In the genomic region with DNA sequence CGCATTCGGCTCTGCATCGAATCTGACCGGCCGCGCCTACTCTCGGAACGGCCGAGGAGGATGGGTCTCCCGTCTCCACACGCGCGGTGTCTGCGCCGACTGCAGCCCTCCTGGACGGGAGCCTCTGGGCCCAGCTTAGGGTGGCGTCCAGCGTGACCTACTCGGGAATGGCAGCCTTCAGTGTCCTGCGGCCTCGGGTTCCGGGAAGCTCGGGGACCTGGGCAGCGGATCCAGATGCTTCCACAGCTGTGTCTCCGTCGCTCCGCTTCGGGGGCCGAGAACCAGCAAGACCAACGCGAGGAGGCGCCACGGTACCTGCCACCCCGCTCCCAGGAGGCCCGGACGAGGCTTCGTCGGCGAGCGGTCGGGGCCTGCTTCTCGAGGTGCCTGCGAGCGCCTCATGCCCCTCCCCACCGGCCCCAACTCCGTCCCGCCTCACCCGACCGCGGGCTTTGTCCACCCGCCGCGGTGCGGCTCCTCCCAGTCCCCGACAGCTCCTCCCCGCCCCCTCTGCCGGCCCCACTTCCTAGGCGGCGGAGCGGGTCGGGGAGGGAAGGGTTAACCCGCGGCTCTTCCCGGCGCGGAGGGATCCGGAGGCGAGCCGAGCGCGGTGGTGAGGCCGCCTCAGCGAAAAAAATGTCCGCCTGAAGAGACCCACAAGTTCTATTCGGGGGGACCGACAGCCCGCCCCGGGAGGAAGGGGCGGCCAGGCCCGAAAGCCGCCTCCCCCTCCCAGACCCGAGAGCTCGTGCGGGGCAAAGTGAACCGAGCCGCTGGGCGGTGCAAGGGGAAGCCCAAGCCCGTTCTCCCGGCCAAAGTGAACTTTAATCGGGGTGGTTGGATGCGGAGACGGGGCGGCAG, we compare ENCODE assay signal across 1 cellular context.
A peak's percentile ranks its signal among the peaks of the same experiment; 100 is the strongest.
TF ChIP-seq lines count a peak whose summit lies in the region.

A gene (plus strand): TSS at position 599 of the 861 bp plus-strand sequence. CDS start 1,270 bp downstream, outside the sequence.

TF ChIP-seq in K562, 482 proteins besides CTCF, POLR2A, EP300 and RAD21 (continued from another document and continues in another):
- TF ChIP-seq, protein P1, sequence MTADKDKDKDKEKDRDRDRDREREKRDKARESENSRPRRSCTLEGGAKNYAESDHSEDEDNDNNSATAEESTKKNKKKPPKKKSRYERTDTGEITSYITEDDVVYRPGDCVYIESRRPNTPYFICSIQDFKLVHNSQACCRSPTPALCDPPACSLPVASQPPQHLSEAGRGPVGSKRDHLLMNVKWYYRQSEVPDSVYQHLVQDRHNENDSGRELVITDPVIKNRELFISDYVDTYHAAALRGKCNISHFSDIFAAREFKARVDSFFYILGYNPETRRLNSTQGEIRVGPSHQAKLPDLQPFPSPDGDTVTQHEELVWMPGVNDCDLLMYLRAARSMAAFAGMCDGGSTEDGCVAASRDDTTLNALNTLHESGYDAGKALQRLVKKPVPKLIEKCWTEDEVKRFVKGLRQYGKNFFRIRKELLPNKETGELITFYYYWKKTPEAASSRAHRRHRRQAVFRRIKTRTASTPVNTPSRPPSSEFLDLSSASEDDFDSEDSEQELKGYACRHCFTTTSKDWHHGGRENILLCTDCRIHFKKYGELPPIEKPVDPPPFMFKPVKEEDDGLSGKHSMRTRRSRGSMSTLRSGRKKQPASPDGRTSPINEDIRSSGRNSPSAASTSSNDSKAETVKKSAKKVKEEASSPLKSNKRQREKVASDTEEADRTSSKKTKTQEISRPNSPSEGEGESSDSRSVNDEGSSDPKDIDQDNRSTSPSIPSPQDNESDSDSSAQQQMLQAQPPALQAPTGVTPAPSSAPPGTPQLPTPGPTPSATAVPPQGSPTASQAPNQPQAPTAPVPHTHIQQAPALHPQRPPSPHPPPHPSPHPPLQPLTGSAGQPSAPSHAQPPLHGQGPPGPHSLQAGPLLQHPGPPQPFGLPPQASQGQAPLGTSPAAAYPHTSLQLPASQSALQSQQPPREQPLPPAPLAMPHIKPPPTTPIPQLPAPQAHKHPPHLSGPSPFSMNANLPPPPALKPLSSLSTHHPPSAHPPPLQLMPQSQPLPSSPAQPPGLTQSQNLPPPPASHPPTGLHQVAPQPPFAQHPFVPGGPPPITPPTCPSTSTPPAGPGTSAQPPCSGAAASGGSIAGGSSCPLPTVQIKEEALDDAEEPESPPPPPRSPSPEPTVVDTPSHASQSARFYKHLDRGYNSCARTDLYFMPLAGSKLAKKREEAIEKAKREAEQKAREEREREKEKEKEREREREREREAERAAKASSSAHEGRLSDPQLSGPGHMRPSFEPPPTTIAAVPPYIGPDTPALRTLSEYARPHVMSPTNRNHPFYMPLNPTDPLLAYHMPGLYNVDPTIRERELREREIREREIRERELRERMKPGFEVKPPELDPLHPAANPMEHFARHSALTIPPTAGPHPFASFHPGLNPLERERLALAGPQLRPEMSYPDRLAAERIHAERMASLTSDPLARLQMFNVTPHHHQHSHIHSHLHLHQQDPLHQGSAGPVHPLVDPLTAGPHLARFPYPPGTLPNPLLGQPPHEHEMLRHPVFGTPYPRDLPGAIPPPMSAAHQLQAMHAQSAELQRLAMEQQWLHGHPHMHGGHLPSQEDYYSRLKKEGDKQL (CRISPR knock-in tag; IDR thresholded peaks at IDR 0.05; ENCODE audit: borderline replicate concordance) = no peak
- TF ChIP-seq NCOR1 (IDR thresholded peaks at IDR 0.05) (peak; percentile 66), TCFL5 (CRISPR knock-in tag; conservative IDR thresholded peaks at IDR 0.05) (no peak), ZNF134 (CRISPR knock-in tag; conservative IDR thresholded peaks at IDR 0.05) (no peak), SMARCA4 (IDR thresholded peaks at IDR 0.05) (no peak; the same call in 1 of the 2 replicates), ZNF445 (CRISPR knock-in tag; IDR thresholded peaks at IDR 0.05; ENCODE audit: low read depth) (no peak), JUNB (CRISPR knock-in tag; conservative IDR thresholded peaks at IDR 0.05) (no peak), TEAD2 (tag; IDR thresholded peaks at IDR 0.05) (no peak), NR2C1 (IDR thresholded peaks at IDR 0.05) (no peak), NR2C1 (tag; IDR thresholded peaks at IDR 0.05) (peak; percentile 21; the same call in 1 of the 2 replicates), YBX1 (IDR thresholded peaks at IDR 0.05) (no peak), PURB (CRISPR knock-in tag; IDR thresholded peaks at IDR 0.05; ENCODE audit: low read depth) (no peak), HLTF (IDR thresholded peaks at IDR 0.05) (0 out of 2 replicates have a peak, but pooled peaks have one; percentile 60), PHF21A (IDR thresholded peaks at IDR 0.05; ENCODE audit: borderline replicate concordance, low read depth) (peak; percentile 82), RBM22 (IDR thresholded peaks at IDR 0.05; ENCODE audit: low read depth, low read length, poor library complexity, severe bottlenecking) (peak; percentile 87), GATA2 (CRISPR knock-in tag; IDR thresholded peaks at IDR 0.05) (no peak), NR3C1 (CRISPR knock-in tag; IDR thresholded peaks at IDR 0.05) (peak; percentile 94), BDP1 (IDR thresholded peaks at IDR 0.05; ENCODE audit: insufficient read depth, insufficient read length) (no peak), ZNF133 (CRISPR knock-in tag; IDR thresholded peaks at IDR 0.05) (no peak), U2AF1 (optimal IDR thresholded peaks at IDR 0.05; ENCODE audit: low read depth, low read length) (peak; percentile 99), SOX6 (IDR thresholded peaks at IDR 0.05) (peak; percentile 81), NCOA4 (IDR thresholded peaks at IDR 0.05; ENCODE audit: partially characterized antibody) (no peak), NCOA6 (IDR thresholded peaks at IDR 0.05) (peak; percentile 75; the same call in 1 of the 2 replicates), EHMT2 (IDR thresholded peaks at IDR 0.05) (no peak), ZNF347 (CRISPR knock-in tag; IDR thresholded peaks at IDR 0.05; ENCODE audit: low read depth) (no peak), BCOR (IDR thresholded peaks at IDR 0.05) (peak; percentile 67), JUND (IDR thresholded peaks at IDR 0.05; ENCODE audit: borderline replicate concordance, low read depth, low read length) (peak; percentile 59; the same call in 1 of the 2 replicates), JUND (tag; IDR thresholded peaks at IDR 0.05; ENCODE audit: borderline replicate concordance, low read depth, low read length) (no peak; the same call in 2 of the 3 replicates), MAFF (IDR thresholded peaks at IDR 0.05; ENCODE audit: low read length) (no peak), ZBTB1 (CRISPR knock-in tag; IDR thresholded peaks at IDR 0.05; ENCODE audit: borderline replicate concordance, low read depth) (peak; percentile 36; the same call in 1 of the 2 replicates), ZNF707 (CRISPR knock-in tag; conservative IDR thresholded peaks at IDR 0.05) (no peak)
- TF ChIP-seq, protein P2, sequence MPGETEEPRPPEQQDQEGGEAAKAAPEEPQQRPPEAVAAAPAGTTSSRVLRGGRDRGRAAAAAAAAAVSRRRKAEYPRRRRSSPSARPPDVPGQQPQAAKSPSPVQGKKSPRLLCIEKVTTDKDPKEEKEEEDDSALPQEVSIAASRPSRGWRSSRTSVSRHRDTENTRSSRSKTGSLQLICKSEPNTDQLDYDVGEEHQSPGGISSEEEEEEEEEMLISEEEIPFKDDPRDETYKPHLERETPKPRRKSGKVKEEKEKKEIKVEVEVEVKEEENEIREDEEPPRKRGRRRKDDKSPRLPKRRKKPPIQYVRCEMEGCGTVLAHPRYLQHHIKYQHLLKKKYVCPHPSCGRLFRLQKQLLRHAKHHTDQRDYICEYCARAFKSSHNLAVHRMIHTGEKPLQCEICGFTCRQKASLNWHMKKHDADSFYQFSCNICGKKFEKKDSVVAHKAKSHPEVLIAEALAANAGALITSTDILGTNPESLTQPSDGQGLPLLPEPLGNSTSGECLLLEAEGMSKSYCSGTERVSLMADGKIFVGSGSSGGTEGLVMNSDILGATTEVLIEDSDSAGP (CRISPR knock-in tag; IDR thresholded peaks at IDR 0.05) = no peak
- TF ChIP-seq, protein P3, sequence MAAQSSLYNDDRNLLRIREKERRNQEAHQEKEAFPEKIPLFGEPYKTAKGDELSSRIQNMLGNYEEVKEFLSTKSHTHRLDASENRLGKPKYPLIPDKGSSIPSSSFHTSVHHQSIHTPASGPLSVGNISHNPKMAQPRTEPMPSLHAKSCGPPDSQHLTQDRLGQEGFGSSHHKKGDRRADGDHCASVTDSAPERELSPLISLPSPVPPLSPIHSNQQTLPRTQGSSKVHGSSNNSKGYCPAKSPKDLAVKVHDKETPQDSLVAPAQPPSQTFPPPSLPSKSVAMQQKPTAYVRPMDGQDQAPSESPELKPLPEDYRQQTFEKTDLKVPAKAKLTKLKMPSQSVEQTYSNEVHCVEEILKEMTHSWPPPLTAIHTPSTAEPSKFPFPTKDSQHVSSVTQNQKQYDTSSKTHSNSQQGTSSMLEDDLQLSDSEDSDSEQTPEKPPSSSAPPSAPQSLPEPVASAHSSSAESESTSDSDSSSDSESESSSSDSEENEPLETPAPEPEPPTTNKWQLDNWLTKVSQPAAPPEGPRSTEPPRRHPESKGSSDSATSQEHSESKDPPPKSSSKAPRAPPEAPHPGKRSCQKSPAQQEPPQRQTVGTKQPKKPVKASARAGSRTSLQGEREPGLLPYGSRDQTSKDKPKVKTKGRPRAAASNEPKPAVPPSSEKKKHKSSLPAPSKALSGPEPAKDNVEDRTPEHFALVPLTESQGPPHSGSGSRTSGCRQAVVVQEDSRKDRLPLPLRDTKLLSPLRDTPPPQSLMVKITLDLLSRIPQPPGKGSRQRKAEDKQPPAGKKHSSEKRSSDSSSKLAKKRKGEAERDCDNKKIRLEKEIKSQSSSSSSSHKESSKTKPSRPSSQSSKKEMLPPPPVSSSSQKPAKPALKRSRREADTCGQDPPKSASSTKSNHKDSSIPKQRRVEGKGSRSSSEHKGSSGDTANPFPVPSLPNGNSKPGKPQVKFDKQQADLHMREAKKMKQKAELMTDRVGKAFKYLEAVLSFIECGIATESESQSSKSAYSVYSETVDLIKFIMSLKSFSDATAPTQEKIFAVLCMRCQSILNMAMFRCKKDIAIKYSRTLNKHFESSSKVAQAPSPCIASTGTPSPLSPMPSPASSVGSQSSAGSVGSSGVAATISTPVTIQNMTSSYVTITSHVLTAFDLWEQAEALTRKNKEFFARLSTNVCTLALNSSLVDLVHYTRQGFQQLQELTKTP (IDR thresholded peaks at IDR 0.05; ENCODE audit: low read depth in 1 of 2, partially characterized antibody in 2 of 2) = no peak
- TF ChIP-seq, protein P4, sequence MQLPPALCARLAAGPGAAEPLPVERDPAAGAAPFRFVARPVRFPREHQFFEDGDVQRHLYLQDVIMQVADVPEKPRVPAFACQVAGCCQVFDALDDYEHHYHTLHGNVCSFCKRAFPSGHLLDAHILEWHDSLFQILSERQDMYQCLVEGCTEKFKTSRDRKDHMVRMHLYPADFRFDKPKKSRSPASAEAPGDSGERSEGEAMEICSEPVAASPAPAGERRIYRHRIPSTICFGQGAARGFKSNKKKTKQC (CRISPR knock-in tag; IDR thresholded peaks at IDR 0.05) = 0 out of 2 replicates have a peak, but pooled peaks have one; percentile 35
- TF ChIP-seq, protein P5, sequence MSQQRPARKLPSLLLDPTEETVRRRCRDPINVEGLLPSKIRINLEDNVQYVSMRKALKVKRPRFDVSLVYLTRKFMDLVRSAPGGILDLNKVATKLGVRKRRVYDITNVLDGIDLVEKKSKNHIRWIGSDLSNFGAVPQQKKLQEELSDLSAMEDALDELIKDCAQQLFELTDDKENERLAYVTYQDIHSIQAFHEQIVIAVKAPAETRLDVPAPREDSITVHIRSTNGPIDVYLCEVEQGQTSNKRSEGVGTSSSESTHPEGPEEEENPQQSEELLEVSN (IDR thresholded peaks at IDR 0.05; ENCODE audit: borderline replicate concordance in 1 of 2, extremely low read depth in 1 of 2, insufficient read depth in 1 of 2, insufficient read length in 1 of 2, low read depth in 1 of 2, low read length in 1 of 2, poor library complexity in 1 of 2, severe bottlenecking in 1 of 2) = peak; percentile 85 to 92
- TF ChIP-seq, protein P6, sequence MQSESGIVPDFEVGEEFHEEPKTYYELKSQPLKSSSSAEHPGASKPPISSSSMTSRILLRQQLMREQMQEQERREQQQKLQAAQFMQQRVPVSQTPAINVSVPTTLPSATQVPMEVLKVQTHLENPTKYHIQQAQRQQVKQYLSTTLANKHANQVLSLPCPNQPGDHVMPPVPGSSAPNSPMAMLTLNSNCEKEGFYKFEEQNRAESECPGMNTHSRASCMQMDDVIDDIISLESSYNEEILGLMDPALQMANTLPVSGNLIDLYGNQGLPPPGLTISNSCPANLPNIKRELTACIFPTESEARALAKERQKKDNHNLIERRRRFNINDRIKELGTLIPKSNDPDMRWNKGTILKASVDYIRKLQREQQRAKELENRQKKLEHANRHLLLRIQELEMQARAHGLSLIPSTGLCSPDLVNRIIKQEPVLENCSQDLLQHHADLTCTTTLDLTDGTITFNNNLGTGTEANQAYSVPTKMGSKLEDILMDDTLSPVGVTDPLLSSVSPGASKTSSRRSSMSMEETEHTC (IDR thresholded peaks at IDR 0.05) = no peak
- TF ChIP-seq, protein P7, sequence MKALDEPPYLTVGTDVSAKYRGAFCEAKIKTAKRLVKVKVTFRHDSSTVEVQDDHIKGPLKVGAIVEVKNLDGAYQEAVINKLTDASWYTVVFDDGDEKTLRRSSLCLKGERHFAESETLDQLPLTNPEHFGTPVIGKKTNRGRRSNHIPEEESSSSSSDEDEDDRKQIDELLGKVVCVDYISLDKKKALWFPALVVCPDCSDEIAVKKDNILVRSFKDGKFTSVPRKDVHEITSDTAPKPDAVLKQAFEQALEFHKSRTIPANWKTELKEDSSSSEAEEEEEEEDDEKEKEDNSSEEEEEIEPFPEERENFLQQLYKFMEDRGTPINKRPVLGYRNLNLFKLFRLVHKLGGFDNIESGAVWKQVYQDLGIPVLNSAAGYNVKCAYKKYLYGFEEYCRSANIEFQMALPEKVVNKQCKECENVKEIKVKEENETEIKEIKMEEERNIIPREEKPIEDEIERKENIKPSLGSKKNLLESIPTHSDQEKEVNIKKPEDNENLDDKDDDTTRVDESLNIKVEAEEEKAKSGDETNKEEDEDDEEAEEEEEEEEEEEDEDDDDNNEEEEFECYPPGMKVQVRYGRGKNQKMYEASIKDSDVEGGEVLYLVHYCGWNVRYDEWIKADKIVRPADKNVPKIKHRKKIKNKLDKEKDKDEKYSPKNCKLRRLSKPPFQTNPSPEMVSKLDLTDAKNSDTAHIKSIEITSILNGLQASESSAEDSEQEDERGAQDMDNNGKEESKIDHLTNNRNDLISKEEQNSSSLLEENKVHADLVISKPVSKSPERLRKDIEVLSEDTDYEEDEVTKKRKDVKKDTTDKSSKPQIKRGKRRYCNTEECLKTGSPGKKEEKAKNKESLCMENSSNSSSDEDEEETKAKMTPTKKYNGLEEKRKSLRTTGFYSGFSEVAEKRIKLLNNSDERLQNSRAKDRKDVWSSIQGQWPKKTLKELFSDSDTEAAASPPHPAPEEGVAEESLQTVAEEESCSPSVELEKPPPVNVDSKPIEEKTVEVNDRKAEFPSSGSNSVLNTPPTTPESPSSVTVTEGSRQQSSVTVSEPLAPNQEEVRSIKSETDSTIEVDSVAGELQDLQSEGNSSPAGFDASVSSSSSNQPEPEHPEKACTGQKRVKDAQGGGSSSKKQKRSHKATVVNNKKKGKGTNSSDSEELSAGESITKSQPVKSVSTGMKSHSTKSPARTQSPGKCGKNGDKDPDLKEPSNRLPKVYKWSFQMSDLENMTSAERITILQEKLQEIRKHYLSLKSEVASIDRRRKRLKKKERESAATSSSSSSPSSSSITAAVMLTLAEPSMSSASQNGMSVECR (CRISPR knock-in tag; IDR thresholded peaks at IDR 0.05) = peak; percentile 51
